ENCODE assay signal across 23 cellular contexts in genomic region chr5:106956901-106957300, GRCh38.
"Had no signal": no experiment of that assay in that cellular context is flagged by ENCODE, and none has a peak within 500 bp of the region (broad histone marks: within the 10 kb centered on the region; RNA-seq: fewer than 3 reads in every experiment).

No MANE protein-coding gene starts in this region.

- ATAC-seq: activated naive CD4-positive, alpha-beta T cell treated with anti-CD3 and anti-CD28 coated beads, Interleukin-2, amount 50 U/mL, for 72 hours; activated T-cell treated with anti-CD3 and anti-CD28 coated beads, Interleukin-2, amount 50 U/mL, for 72 hours; foreskin keratinocyte; heart left ventricle; left colon; natural killer cell treated with Interleukin-12 subunit alpha and Interleukin-12 subunit beta and Interleukin-15 and Interleukin-18, amount 100 ng/mL, for 72 hours; stimulated activated naive B cell treated with anti-CD40 and anti-IgM and Interleukin-4, amounts not matched to agents 10 μg/mL and 1 μg/mL and 100 μg/mL, for 72 hours had no signal

- H3K27ac ChIP-seq: esophagus muscularis mucosa, foreskin keratinocyte, heart left ventricle, right atrium auricular region, stomach, thyroid gland, upper lobe of left lung, vagina had no signal

- H3K27me3 ChIP-seq: esophagus muscularis mucosa, foreskin keratinocyte, heart left ventricle, right atrium auricular region, stomach, thyroid gland, upper lobe of left lung, vagina had no signal

- DNase-seq: activated CD4-positive, alpha-beta T cell treated with anti-CD3 and anti-CD28 coated beads for 4 hours; activated CD4-positive, alpha-beta T cell treated with anti-CD3 and anti-CD28 coated beads, Interleukin-2, amount 50 U/mL, for 4 hours; activated naive CD4-positive, alpha-beta T cell; activated T-cell treated with anti-CD3 and anti-CD28 coated beads for 4 hours; activated T-cell treated with anti-CD3 and anti-CD28 coated beads, Interleukin-2, amount 50 U/mL, for 72 hours; endodermal cell; foreskin keratinocyte; heart left ventricle; hypothalamus; immature natural killer cell; kidney; left colon; stimulated activated CD4-positive, alpha-beta T cell treated with anti-CD3 and anti-CD28 coated beads, Interleukin-15, amount 100 ng/mL, for 24 hours; stimulated activated CD4-positive, alpha-beta T cell treated with anti-CD3 and anti-CD28 coated beads, Interleukin-2, amount 100 ng/mL, for 24 hours; stimulated activated naive B cell treated with anti-CD40 and anti-IgM and Interleukin-4, amounts not matched to agents 10 μg/mL and 1 μg/mL and 100 μg/mL, for 72 hours; stomach; thyroid gland; upper lobe of left lung had no signal

- H3K9me3 ChIP-seq: esophagus muscularis mucosa, right atrium auricular region, stomach, thyroid gland, upper lobe of left lung, vagina had no signal

- H3K36me3 ChIP-seq: esophagus muscularis mucosa, heart left ventricle, right atrium auricular region, stomach, thyroid gland, upper lobe of left lung, vagina had no signal

- H3K4me1 ChIP-seq: esophagus muscularis mucosa, foreskin keratinocyte, heart left ventricle, right atrium auricular region, stomach, thyroid gland, upper lobe of left lung, vagina had no signal

- H3K4me3 ChIP-seq: esophagus muscularis mucosa, heart left ventricle, right atrium auricular region, stomach, thyroid gland, upper lobe of left lung, vagina had no signal
